Comparison of ENCODE assay signal across 8 cellular contexts in genomic region chrX:65677954-65678469, GRCh38. TPM values are rescaled to one million over a fixed set of nuclear protein-coding genes. Genes with fewer than 3 reads are reported as not detected.
A peak's percentile ranks its signal among the peaks of the same experiment; 100 is the strongest.
DNase-seq lines count a peak whose midpoint lies in the region; ATAC-seq, FAIRE-seq and TF ChIP-seq lines count a peak whose summit lies in the region.

No MANE protein-coding gene starts in this region.

- CTCF ChIA-PET in A549 (lab: Yijun Ruan, JAX): interaction anchor here (1.1 to 1.4 kb wide), 2 partner anchors 11 to 26 kb away, joined by 4 read pairs; partner anchors contain the start of gene MSN

- peaks cover 42% of the 10 kb centered on the region for H3K36me3 Mint-ChIP-seq in central memory CD8-positive, alpha-beta T cell (ENCODE audit: insufficient read depth)
- H3K36me3 Mint-ChIP-seq in neural progenitor cell: no peaks in the 10 kb centered on the region

- no peaks in the 10 kb centered on the region for H3K9me3 Mint-ChIP-seq in central memory CD8-positive, alpha-beta T cell
- peaks cover 8% of the 10 kb centered on the region for H3K9me3 Mint-ChIP-seq in neural progenitor cell

- H3K4me3 ChIP-seq in A549 (peak overlapping the region; percentile 27; the same call in 2 of the 3 replicates), mucosa of descending colon (no peak overlapping the region), neural progenitor cell (no peak overlapping the region)

- H3K4me2 ChIP-seq in A549 (peak overlapping the region; percentile 88), neural progenitor cell (no peak overlapping the region)

- peak overlapping the region; percentile 68 for H3K4me3 Mint-ChIP-seq in central memory CD8-positive, alpha-beta T cell
- no peak overlapping the region for H3K4me3 Mint-ChIP-seq in neural progenitor cell

- peaks cover 87% of the 10 kb centered on the region for H3K79me2 ChIP-seq in neural progenitor cell (ENCODE audit: low read depth)

- intact Hi-C loops in mucosa of descending colon (cut with DNase I, micrococcal nuclease): no loop called here

- H3K4me1 Mint-ChIP-seq in central memory CD8-positive, alpha-beta T cell: peaks cover 74% of the 10 kb centered on the region
- no peaks in the 10 kb centered on the region for H3K4me1 Mint-ChIP-seq in neural progenitor cell

- WGBS in A549 (ENCODE audit: missing lambda C conversion rate): 11% methylated on average over 3 of the region's 3 CpGs

- peak; percentile 84 for FAIRE-seq in A549 (lab: Jason Lieb, UNC)

- H3K9me3 ChIP-seq in A549 (no peaks in the 10 kb centered on the region), mucosa of descending colon (no peaks in the 10 kb centered on the region), neural progenitor cell (ENCODE audit: low read depth) (no peaks in the 10 kb centered on the region)

- H3K27me3 ChIP-seq in neural progenitor cell: no peaks in the 10 kb centered on the region

- ATAC-seq in A549: peak; percentile 69 to 71
- no peak for ATAC-seq in central memory CD8-positive, alpha-beta T cell (replicated peaks; ENCODE audit: extremely low read depth, poor library complexity, severe bottlenecking)
- peak; percentile 28 for ATAC-seq in mucosa of descending colon

- H3K27ac ChIP-seq in A549 (peak overlapping the region; percentile 86 to 87), neural progenitor cell (no peak overlapping the region)

- POLR2A ChIA-PET in A549 (lab: Yijun Ruan, JAX): interaction anchor here (2.0 kb wide), 1 partner anchor 9 kb away, joined by 10 read pairs; no protein-coding TSS in a partner anchor

- H4K20me1 ChIP-seq in neural progenitor cell (ENCODE audit: low read depth): peaks cover 3% of the 10 kb centered on the region

- TF ChIP-seq EP300 in A549 (IDR thresholded peaks at IDR 0.05) (no peak), Ishikawa (IDR thresholded peaks at IDR 0.05; ENCODE audit: borderline replicate concordance) (no peak)

- H2AFZ ChIP-seq in neural progenitor cell (replicated peaks): no peak overlapping the region

- DNase-seq in A549 (ENCODE audit: low read depth in 1 of 2, low spot score in 1 of 2) (peak; percentile 28 to 71), mucosa of descending colon (peak in 1 of 3 donors; percentile 20), nucleus accumbens (lab: John Stamatoyannopoulos, UW) (no peak), SHP77 treated with DMSO at 0.1 percent for 48 hours (lab: John Stamatoyannopoulos, UW) (no peak), neural progenitor cell (ENCODE audit: low spot score) (no peak), RPMI8226 (no peak)
- no peak for DNase-seq in central memory CD8-positive, alpha-beta T cell (ENCODE audit: low spot score in 2 of 2)

- no peaks in the 10 kb centered on the region for H3F3A ChIP-seq in neural progenitor cell (ENCODE audit: low read depth)

- peak overlapping the region; percentile 73 for H3K27ac Mint-ChIP-seq in central memory CD8-positive, alpha-beta T cell (ENCODE audit: low read depth)
- no peak overlapping the region for H3K27ac Mint-ChIP-seq in neural progenitor cell

- TF ChIP-seq POLR2A in A549 (IDR thresholded peaks at IDR 0.05; ENCODE audit: low read length): no peak

- H3K4me1 ChIP-seq in A549 (peaks cover 90% of the 10 kb centered on the region), mucosa of descending colon (ENCODE audit: low read depth) (peaks cover 3% of the 10 kb centered on the region), neural progenitor cell (no peaks in the 10 kb centered on the region)

- TF ChIP-seq RAD21 in A549 (conservative IDR thresholded peaks at IDR 0.05 in 1 of 2, IDR thresholded peaks at IDR 0.05 in 1 of 2): no peak
- no peak for TF ChIP-seq RAD21 in Ishikawa (IDR thresholded peaks at IDR 0.05; ENCODE audit: low read depth)

- no peaks in the 10 kb centered on the region for H3K27me3 Mint-ChIP-seq in central memory CD8-positive, alpha-beta T cell
- peaks cover 4% of the 10 kb centered on the region for H3K27me3 Mint-ChIP-seq in neural progenitor cell (ENCODE audit: insufficient read depth, low read depth)

- no peaks in the 10 kb centered on the region for H3K36me3 ChIP-seq in mucosa of descending colon (ENCODE audit: low read depth)
- H3K36me3 ChIP-seq in neural progenitor cell: no peaks in the 10 kb centered on the region

- H3K9ac ChIP-seq in neural progenitor cell: no peak overlapping the region

- TF ChIP-seq CTCF in A549 (IDR thresholded peaks at IDR 0.05): no peak
- TF ChIP-seq CTCF in mucosa of descending colon (IDR thresholded peaks at IDR 0.05): no peak
- TF ChIP-seq CTCF in neural progenitor cell (IDR thresholded peaks at IDR 0.05): no peak

TF ChIP-seq in A549, 52 proteins besides CTCF, POLR2A, EP300 and RAD21:
- TF ChIP-seq MAFK (IDR thresholded peaks at IDR 0.05; ENCODE audit: partially characterized antibody): peak; percentile 8
- TF ChIP-seq NR3C1 (IDR thresholded peaks at IDR 0.05): no peak

TF ChIP-seq in Ishikawa, 13 proteins besides CTCF, POLR2A, EP300 and RAD21:
- TF ChIP-seq NFIC (IDR thresholded peaks at IDR 0.05) (0 out of 2 replicates have a peak, but pooled peaks have one; percentile 36), USF1 (IDR thresholded peaks at IDR 0.05) (no peak)

RNA-seq across cellular contexts. Expression of gene MSN, which starts 10.6 kb away (rescaled TPM):
- polyA plus RNA-seq in A549 (2011; rRNA removed) (269 and 286 TPM in 2 replicates), A549 (2017; fragmentation: RNase III; extraction: RNeasy Plus Mini Kit Qiagen cat#74134 plus additional on column Dnase treatment) (250 to 289 TPM (median 285 TPM) in 3 replicates)
- 133 and 148 TPM in 2 replicates for polyA plus RNA-seq in A549 (2012; cell fraction: cytosol; rRNA removed)
- 203 and 261 TPM in 2 replicates for polyA plus RNA-seq in A549 (2012; cell fraction: nucleus; rRNA removed)
- 271 and 285 TPM in 2 replicates for polyA minus RNA-seq in A549 (2011; rRNA and poly(A)+ RNA removed)
- total RNA-seq in mucosa of descending colon (100 to 1,000 TPM in 1 of 3 donors, 10 to 100 TPM in 2; 25.9 to 127 (median 66.2) TPM), neural progenitor cell (ENCODE audit: low replicate concordance) (97.4 and 131 TPM in 2 replicates)

Comparison
In these comparisons a context has a peak if more than half of its experiments do, and no peak if none do; other contexts are left out.
1. DNase-seq: peak in A549 (2 of 2); none in central memory CD8-positive, alpha-beta T cell (0 of 2), nucleus accumbens (0 of 56), SHP77 treated with DMSO at 0.1 percent for 48 hours (single experiment), neural progenitor cell (single experiment) and RPMI8226 (single experiment).